Comparison of ENCODE assay signal across 8 cellular contexts in genomic region chr21:42974832-42975820, GRCh38. TPM values are rescaled to one million over a fixed set of nuclear protein-coding genes. Genes with fewer than 3 reads are reported as not detected.
DNase-seq lines count a peak whose midpoint lies in the region; ATAC-seq and TF ChIP-seq lines count a peak whose summit lies in the region.

No MANE protein-coding gene starts in this region.

- intact Hi-C loops in lower leg skin (cut with DNase I; ENCODE audit: low total_unique reads) = loop anchor here (10.0 kb wide), 1 partner anchor 790 kb away; no protein-coding TSS in a partner anchor

- peak overlapping the region; percentile 62 for H3K4me3 ChIP-seq in lower leg skin (ENCODE audit: low read depth, poor library complexity, severe bottlenecking)

- no peaks in the 10 kb centered on the region for H3K27me3 Mint-ChIP-seq in activated CD4-positive, alpha-beta T cell treated with anti-CD3 and anti-CD28 coated beads, Interleukin-2, amount 10 ng/mL, durations not matched to agents 7 days and 5 days

- no peak for TF ChIP-seq POLR2A in lower leg skin (IDR thresholded peaks at IDR 0.05)

- POLR2A ChIA-PET in activated CD4-positive, alpha-beta T cell treated with anti-CD3 and anti-CD28 coated beads, Interleukin-2, amount 10 ng/mL, durations not matched to agents 7 days and 5 days (lab: Charles Lee) = no interaction called here

- H3K36me3 Mint-ChIP-seq in activated CD4-positive, alpha-beta T cell treated with anti-CD3 and anti-CD28 coated beads, Interleukin-2, amount 10 ng/mL, durations not matched to agents 7 days and 5 days (ENCODE audit: low read depth) = peaks cover 25% of the 10 kb centered on the region

- H3K27ac Mint-ChIP-seq in activated CD4-positive, alpha-beta T cell treated with anti-CD3 and anti-CD28 coated beads, Interleukin-2, amount 10 ng/mL, durations not matched to agents 7 days and 5 days = peak overlapping the region; percentile 97

- TF ChIP-seq CTCF in lower leg skin (IDR thresholded peaks at IDR 0.05) = no peak

- H3K4me1 Mint-ChIP-seq in activated CD4-positive, alpha-beta T cell treated with anti-CD3 and anti-CD28 coated beads, Interleukin-2, amount 10 ng/mL, durations not matched to agents 7 days and 5 days = peaks cover 36% of the 10 kb centered on the region

- DNase-seq in AG08396 (ENCODE audit: low spot score) (peak; percentile 90), NCI-H345 (lab: John Stamatoyannopoulos, UW) (peak; percentile 86), dermis blood vessel endothelial cell (peak; percentile 60), lower leg skin (ENCODE audit: low spot score in 2 of 2) (peak; percentile 34 to 93)
- peak; percentile 58 for DNase-seq in activated CD4-positive, alpha-beta T cell treated with anti-CD3 and anti-CD28 coated beads, Interleukin-2, amount 10 ng/mL, durations not matched to agents 7 days and 5 days
- peak in 2 of 3 donors; percentile 13 to 58 for DNase-seq in stimulated activated CD4-positive, alpha-beta T cell treated with anti-CD3 and anti-CD28 coated beads, TNF-alpha, amount 100 ng/mL, for 1 hour (ENCODE audit: low read depth in 3 of 3, low spot score in 1 of 3)

- ATAC-seq in GM18868 (IDR thresholded peaks at IDR 0.05; ENCODE audit: unreplicated experiment) (peak; percentile 25), HG03097 (IDR thresholded peaks at IDR 0.05; ENCODE audit: low FRiP score, unreplicated experiment) (peak; percentile 27)

- CTCF ChIA-PET in activated CD4-positive, alpha-beta T cell treated with anti-CD3 and anti-CD28 coated beads, Interleukin-2, amount 10 ng/mL, durations not matched to agents 7 days and 5 days (lab: Charles Lee) = interaction anchor here (1.9 kb wide), 1 partner anchor 12 kb away, joined by 11 read pairs; no protein-coding TSS in a partner anchor

- peak overlapping the region; percentile 86 for H3K4me3 Mint-ChIP-seq in activated CD4-positive, alpha-beta T cell treated with anti-CD3 and anti-CD28 coated beads, Interleukin-2, amount 10 ng/mL, durations not matched to agents 7 days and 5 days

- peaks cover 2% of the 10 kb centered on the region for H3K9me3 Mint-ChIP-seq in activated CD4-positive, alpha-beta T cell treated with anti-CD3 and anti-CD28 coated beads, Interleukin-2, amount 10 ng/mL, durations not matched to agents 7 days and 5 days

- 0 to 1% methylated on average over 33 to 41 of the region's 125 CpGs for WGBS in lower leg skin, 2 donors

RNA-seq across cellular contexts. Expression of gene PKNOX1, which starts 0.8 kb away (rescaled TPM):
- total RNA-seq in activated CD4-positive, alpha-beta T cell treated with anti-CD3 and anti-CD28 coated beads, Interleukin-2, amount 10 ng/mL, durations not matched to agents 7 days and 5 days = 10 to 100 TPM; 28.7 to 30.1 TPM
- total RNA-seq in dermis blood vessel endothelial cell (7.8 and 17.9 TPM in 2 replicates), lower leg skin (10 to 100 TPM in 2 of 4 donors, 1 to 10 TPM in 2; 4.9 to 13.8 (median 8.8) TPM)

RNA-seq across cellular contexts. Expression of gene ERVH48-1, which starts 49.7 kb away (rescaled TPM):
- total RNA-seq in activated CD4-positive, alpha-beta T cell treated with anti-CD3 and anti-CD28 coated beads, Interleukin-2, amount 10 ng/mL, durations not matched to agents 7 days and 5 days = 1 to 10 TPM; 5.4 to 6.4 TPM
- total RNA-seq in dermis blood vessel endothelial cell (0.05 TPM in 1 of 2 replicates, not detected in the other), lower leg skin (not detected)

Comparison
In these comparisons a context has a peak if more than half of its experiments do, and no peak if none do; other contexts are left out.
1. Peak in every context shown above with its lines: DNase-seq, ATAC-seq and H3K4me3 ChIP-seq.
2. DNase-seq: peak in every context shown above with its lines; median percentile 90 in AG08396; 86 in NCI-H345; 64 in lower leg skin; 60 in dermis blood vessel endothelial cell; 58 in activated CD4-positive, alpha-beta T cell treated with anti-CD3 and anti-CD28 coated beads, Interleukin-2, amount 10 ng/mL, durations not matched to agents 7 days and 5 days; 36 in stimulated activated CD4-positive, alpha-beta T cell treated with anti-CD3 and anti-CD28 coated beads, TNF-alpha, amount 100 ng/mL, for 1 hour.